In genomic region chr21:39453571-39454179, GRCh38 we compare ENCODE assay signal across 32 cellular contexts. TPM values are rescaled to one million over a fixed set of nuclear protein-coding genes. Genes with fewer than 3 reads are reported as not detected.
DNase-seq lines count a peak whose midpoint lies in the region; TF ChIP-seq lines count a peak whose summit lies in the region.
"Had no signal": no experiment of that assay in that cellular context is flagged by ENCODE, and none has a peak within 500 bp of the region (broad histone marks: within the 10 kb centered on the region; RNA-seq: fewer than 3 reads in every experiment).

No MANE protein-coding gene starts in this region.

- H3K27ac ChIP-seq in coronary artery (peak overlapping the region; percentile 86 to 89), neural progenitor cell (no peak overlapping the region)
- H3K27ac ChIP-seq: 22Rv1, brain microvascular endothelial cell, C4-2B, HL-60, spleen, upper lobe of left lung had no signal

- peaks cover 19% of the 10 kb centered on the region for H3K4me1 ChIP-seq in neural progenitor cell
- H3K4me1 ChIP-seq: spleen, upper lobe of left lung had no signal

- peaks cover 13% of the 10 kb centered on the region for H3K27me3 Mint-ChIP-seq in activated CD4-positive, alpha-beta T cell treated with anti-CD3 and anti-CD28 coated beads, Interleukin-2, amount 10 ng/mL, durations not matched to agents 24 days and 14 days
- peaks cover 2% of the 10 kb centered on the region for H3K27me3 Mint-ChIP-seq in neural progenitor cell (ENCODE audit: insufficient read depth, low read depth)
- H3K27me3 Mint-ChIP-seq: activated CD8-positive, alpha-beta T cell treated with anti-CD3 and anti-CD28 coated beads for 36 hours; stimulated activated naive CD8-positive, alpha-beta T cell treated with anti-CD3 and anti-CD28 coated beads, Interleukin-15, amount 100 ng/mL, for 72 hours had no signal

- peaks cover 25% of the 10 kb centered on the region for H3F3A ChIP-seq in neural progenitor cell (ENCODE audit: low read depth)

- H3K4me3 Mint-ChIP-seq in activated CD4-positive, alpha-beta T cell treated with anti-CD3 and anti-CD28 coated beads, Interleukin-2, amount 10 ng/mL, durations not matched to agents 24 days and 14 days = no peak overlapping the region
- H3K4me3 Mint-ChIP-seq in neural progenitor cell = no peak overlapping the region
- H3K4me3 Mint-ChIP-seq: activated CD8-positive, alpha-beta T cell treated with anti-CD3 and anti-CD28 coated beads for 36 hours; activated naive CD4-positive, alpha-beta T cell treated with anti-CD3 and anti-CD28 coated beads for 36 hours; activated T-helper 1 cell treated with anti-CD3 and anti-CD28 coated beads, Interleukin-12 subunit alpha, Interleukin-12 subunit beta, Interleukin-2, Interleukin-4 antibody, amounts not matched to agents 30 ng/mL and 10 ng/mL and 1 ng/mL, durations not matched to agents 14 hours and 24 hours and 36 hours; stimulated activated naive CD8-positive, alpha-beta T cell treated with anti-CD3 and anti-CD28 coated beads, Interleukin-15, amount 100 ng/mL, for 72 hours had no signal

- H3K4me3 ChIP-seq in coronary artery (peak overlapping the region; percentile 68), neural progenitor cell (no peak overlapping the region)
- H3K4me3 ChIP-seq: GM12878, lung, spleen, upper lobe of left lung had no signal

- H3K27ac Mint-ChIP-seq in activated CD4-positive, alpha-beta T cell treated with anti-CD3 and anti-CD28 coated beads, Interleukin-2, amount 10 ng/mL, durations not matched to agents 24 days and 14 days = no peak overlapping the region
- no peak overlapping the region for H3K27ac Mint-ChIP-seq in neural progenitor cell
- H3K27ac Mint-ChIP-seq: activated CD8-positive, alpha-beta T cell treated with anti-CD3 and anti-CD28 coated beads for 36 hours; activated naive CD4-positive, alpha-beta T cell treated with anti-CD3 and anti-CD28 coated beads for 36 hours; activated T-helper 1 cell treated with anti-CD3 and anti-CD28 coated beads, Interleukin-12 subunit alpha, Interleukin-12 subunit beta, Interleukin-2, Interleukin-4 antibody, amounts not matched to agents 30 ng/mL and 10 ng/mL and 1 ng/mL, durations not matched to agents 14 hours and 24 hours and 36 hours; stimulated activated naive CD8-positive, alpha-beta T cell treated with anti-CD3 and anti-CD28 coated beads, Interleukin-15, amount 100 ng/mL, for 72 hours had no signal

- H2AFZ ChIP-seq in neural progenitor cell (replicated peaks) = no peak overlapping the region

- no peaks in the 10 kb centered on the region for H3K4me1 Mint-ChIP-seq in activated CD4-positive, alpha-beta T cell treated with anti-CD3 and anti-CD28 coated beads, Interleukin-2, amount 10 ng/mL, durations not matched to agents 24 days and 14 days
- peaks cover 18% of the 10 kb centered on the region for H3K4me1 Mint-ChIP-seq in neural progenitor cell
- H3K4me1 Mint-ChIP-seq: stimulated activated naive CD8-positive, alpha-beta T cell treated with anti-CD3 and anti-CD28 coated beads, Interleukin-15, amount 100 ng/mL, for 72 hours had no signal

- H3K79me2 ChIP-seq in neural progenitor cell (ENCODE audit: low read depth) = no peaks in the 10 kb centered on the region

- TF ChIP-seq CTCF in coronary artery (IDR thresholded peaks at IDR 0.05) (no peak), neural progenitor cell (IDR thresholded peaks at IDR 0.05) (no peak)

- no peaks in the 10 kb centered on the region for H3K27me3 ChIP-seq in neural progenitor cell
- H3K27me3 ChIP-seq: brain microvascular endothelial cell, upper lobe of left lung had no signal

- no peaks in the 10 kb centered on the region for H3K36me3 Mint-ChIP-seq in activated CD4-positive, alpha-beta T cell treated with anti-CD3 and anti-CD28 coated beads, Interleukin-2, amount 10 ng/mL, durations not matched to agents 24 days and 14 days (ENCODE audit: low read depth)
- H3K36me3 Mint-ChIP-seq in neural progenitor cell = no peaks in the 10 kb centered on the region

- H3K9me3 ChIP-seq in neural progenitor cell (ENCODE audit: low read depth) = no peaks in the 10 kb centered on the region
- H3K9me3 ChIP-seq: spleen, upper lobe of left lung had no signal

- no peaks in the 10 kb centered on the region for H3K36me3 ChIP-seq in neural progenitor cell
- H3K36me3 ChIP-seq: brain microvascular endothelial cell, spleen, upper lobe of left lung had no signal

- no peaks in the 10 kb centered on the region for H3K9me3 Mint-ChIP-seq in activated CD4-positive, alpha-beta T cell treated with anti-CD3 and anti-CD28 coated beads, Interleukin-2, amount 10 ng/mL, durations not matched to agents 24 days and 14 days
- no peaks in the 10 kb centered on the region for H3K9me3 Mint-ChIP-seq in neural progenitor cell
- H3K9me3 Mint-ChIP-seq: activated CD8-positive, alpha-beta T cell treated with anti-CD3 and anti-CD28 coated beads for 36 hours; activated naive CD4-positive, alpha-beta T cell treated with anti-CD3 and anti-CD28 coated beads for 36 hours; activated T-helper 1 cell treated with anti-CD3 and anti-CD28 coated beads, Interleukin-12 subunit alpha, Interleukin-12 subunit beta, Interleukin-2, Interleukin-4 antibody, amounts not matched to agents 30 ng/mL and 10 ng/mL and 1 ng/mL, durations not matched to agents 14 hours and 24 hours and 36 hours; nephron; stimulated activated naive CD8-positive, alpha-beta T cell treated with anti-CD3 and anti-CD28 coated beads, Interleukin-15, amount 100 ng/mL, for 72 hours had no signal

- no peak overlapping the region for H3K9ac ChIP-seq in neural progenitor cell

- peak; percentile 8 for DNase-seq in activated CD4-positive, alpha-beta T cell treated with anti-CD3 and anti-CD28 coated beads, Interleukin-2, amount 10 ng/mL, durations not matched to agents 24 days and 14 days
- no peak for DNase-seq in activated CD4-positive, alpha-beta T cell treated with anti-CD3 and anti-CD28 coated beads for 1 hour
- DNase-seq in coronary artery (ENCODE audit: low spot score) (no peak), neural progenitor cell (ENCODE audit: low spot score) (no peak), superior temporal gyrus (ENCODE audit: extremely low spot score) (peak; percentile 29), glomerular visceral epithelial cell (ENCODE audit: extremely low spot score) (no peak), dermis blood vessel endothelial cell (no peak)
- DNase-seq in stimulated activated CD4-positive, alpha-beta T cell treated with anti-CD3 and anti-CD28 coated beads, Interleukin-4, amount 100 ng/mL, for 1 hour = no peak
- DNase-seq: activated CD8-positive, alpha-beta memory T cell treated with anti-CD3 and anti-CD28 coated beads, Interleukin-2, amount 50 U/mL, for 48 hours; activated CD8-positive, alpha-beta T cell treated with anti-CD3 and anti-CD28 coated beads for 36 hours; activated naive CD4-positive, alpha-beta T cell treated with anti-CD3 and anti-CD28 coated beads for 36 hours; brain microvascular endothelial cell; COR-L47; effector CD8-positive, alpha-beta T cell; NCI-H1436 treated with DMSO at 0.1 percent for 48 hours; NCI-H345; NCI-H69; retina; SHP77 treated with DMSO at 0.1 percent for 48 hours; spleen; stimulated activated CD4-positive, alpha-beta T cell treated with anti-CD3 and anti-CD28 coated beads, Interleukin-2, amount 100 ng/mL, for 24 hours; stimulated activated naive CD8-positive, alpha-beta T cell treated with anti-CD3 and anti-CD28 coated beads, Interleukin-15, amount 100 ng/mL, for 72 hours; upper lobe of left lung had no signal

- no peaks in the 10 kb centered on the region for H4K20me1 ChIP-seq in neural progenitor cell (ENCODE audit: low read depth)

- peak overlapping the region; percentile 33 for H3K4me2 ChIP-seq in neural progenitor cell

- intact Hi-C loops in activated CD4-positive, alpha-beta T cell treated with anti-CD3 and anti-CD28 coated beads, Interleukin-2, amount 10 ng/mL, durations not matched to agents 24 days and 14 days (cut with micrococcal nuclease) = no loop called here

RNA-seq across cellular contexts. Expression of gene SH3BGR, which starts 1.9 kb away (rescaled TPM):
- total RNA-seq in activated CD4-positive, alpha-beta T cell treated with anti-CD3 and anti-CD28 coated beads, Interleukin-2, amount 10 ng/mL, durations not matched to agents 24 days and 14 days = 0.63 and 1.4 TPM in 2 replicates
- total RNA-seq in neural progenitor cell (ENCODE audit: low replicate concordance) = 7.5 and 12.2 TPM in 2 replicates
- total RNA-seq in dermis blood vessel endothelial cell = 0.51 TPM in 2 replicates
- total RNA-seq: mononuclear cell had no signal

RNA-seq across cellular contexts. Expression of gene LCA5L, which starts 8.1 kb away (rescaled TPM):
- total RNA-seq in activated CD4-positive, alpha-beta T cell treated with anti-CD3 and anti-CD28 coated beads, Interleukin-2, amount 10 ng/mL, durations not matched to agents 24 days and 14 days = not detected in 2 replicates
- total RNA-seq in neural progenitor cell (ENCODE audit: low replicate concordance) (2.6 and 4.7 TPM in 2 replicates), dermis blood vessel endothelial cell (0.70 and 1.7 TPM in 2 replicates)
- total RNA-seq: activated T-helper 1 cell treated with anti-CD3 and anti-CD28 coated beads, Interleukin-12 subunit alpha, Interleukin-12 subunit beta, Interleukin-2, Interleukin-4 antibody, amounts not matched to agents 30 ng/mL and 10 ng/mL and 1 ng/mL, durations not matched to agents 14 hours and 24 hours and 36 hours; mononuclear cell; T-helper 2 cell treated with Interferon-gamma antibody and Interleukin-4, amounts not matched to agents 100 ng/mL and 5 ng/mL, for 36 hours had no signal

Comparison
In these comparisons a context has a peak if more than half of its experiments do, and no peak if none do; other contexts are left out.
1. DNase-seq: peak in activated CD4-positive, alpha-beta T cell treated with anti-CD3 and anti-CD28 coated beads, Interleukin-2, amount 10 ng/mL, durations not matched to agents 24 days and 14 days (single experiment) and superior temporal gyrus (single experiment); none in activated CD4-positive, alpha-beta T cell treated with anti-CD3 and anti-CD28 coated beads for 1 hour (single experiment), coronary artery (single experiment), neural progenitor cell (single experiment), stimulated activated CD4-positive, alpha-beta T cell treated with anti-CD3 and anti-CD28 coated beads, Interleukin-4, amount 100 ng/mL, for 1 hour (single experiment), glomerular visceral epithelial cell (single experiment) and dermis blood vessel endothelial cell (single experiment).